Comparison of ENCODE assay signal across 15 cellular contexts in the genomic region with DNA sequence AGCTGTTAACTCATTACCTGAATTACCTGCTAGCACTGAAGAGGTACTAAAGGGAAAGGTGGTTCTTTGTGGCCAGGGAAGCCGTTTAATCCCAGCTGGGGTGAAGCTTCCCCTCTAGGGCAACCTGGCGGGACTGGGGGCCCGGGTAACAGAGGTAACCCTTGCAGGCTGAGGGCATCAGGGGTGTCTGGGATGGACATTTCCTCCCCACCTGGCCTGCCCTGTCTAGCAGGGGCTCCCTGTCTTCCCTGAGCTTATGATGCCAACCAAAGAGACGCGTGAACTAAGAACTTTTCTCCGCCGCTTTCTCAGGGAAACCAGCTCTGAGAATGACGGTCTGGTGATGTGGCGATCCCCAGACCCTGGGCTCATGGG. TPM values are rescaled to one million over a fixed set of nuclear protein-coding genes. Genes with fewer than 3 reads are reported as not detected.
DNase-seq lines count a peak whose midpoint lies in the region; TF ChIP-seq lines count a peak whose summit lies in the region.
"Had no signal": no experiment of that assay in that cellular context is flagged by ENCODE, and none has a peak within 500 bp of the region (broad histone marks: within the 10 kb centered on the region; RNA-seq: fewer than 3 reads in every experiment).

No MANE protein-coding gene starts in this region.

- no peak overlapping the region for H3K4ac ChIP-seq in H9 (ENCODE audit: low read depth, low read length)

- CTCF ChIA-PET in A673 (lab: Charles Lee): no interaction called here
- CTCF ChIA-PET in mammary epithelial cell (lab: Charles Lee; ENCODE audit: low non-redundant PET): no interaction called here

- dilution Hi-C loops in mammary epithelial cell (cut with HindIII; ENCODE audit: low sequenced_read_pairs): loop anchor here (5.0 kb wide), 1 partner anchor 343 kb away; no protein-coding TSS in a partner anchor

- H3K4me3 ChIP-seq in A673 (ENCODE audit: low read depth, low read length, poor library complexity, severe bottlenecking): no peak overlapping the region
- H3K4me3 ChIP-seq in endodermal cell (ENCODE audit: low read length): no peak overlapping the region
- H3K4me3 ChIP-seq in osteoblast (ENCODE audit: insufficient read depth, low read length): no peak overlapping the region
- H3K4me3 ChIP-seq in mammary epithelial cell (replicated peaks in 1 of 3; ENCODE audit: insufficient read depth in 1 of 3, low read depth in 2 of 3, low read length in 3 of 3): no peak overlapping the region
- H3K4me3 ChIP-seq: A549 had no signal

- POLR2A ChIA-PET in A673 (lab: Charles Lee; ENCODE audit: low non-redundant PET): interaction anchor here (0.7 kb wide), 1 partner anchor 861 kb away, joined by 12 read pairs; a partner anchor contains a TSS

- H3K4me1 Mint-ChIP-seq in H9: peaks cover 75 to 80% of the 10 kb centered on the region in 2 experiments
- peaks cover 36% of the 10 kb centered on the region for H3K4me1 Mint-ChIP-seq in endodermal cell
- H3K4me1 Mint-ChIP-seq: CD14-positive monocyte had no signal

- H3K79me1 ChIP-seq in H9 (ENCODE audit: insufficient read depth, low read depth, low read length, poor library complexity, severe bottlenecking): no peaks in the 10 kb centered on the region

- no peak overlapping the region for H3K9ac ChIP-seq in H9 (ENCODE audit: extremely low read depth, insufficient read length, low read length)
- no peak overlapping the region for H3K9ac ChIP-seq in endodermal cell (ENCODE audit: extremely low read depth, low read length, poor library complexity, severe bottlenecking)
- no peak overlapping the region for H3K9ac ChIP-seq in mammary epithelial cell (ENCODE audit: insufficient read depth, low read length)

- H2BK15ac ChIP-seq in H9 (ENCODE audit: low read depth, low read length): no peak overlapping the region

- H3K27me3 Mint-ChIP-seq in H9 (ENCODE audit: low read depth): peaks cover 4% of the 10 kb centered on the region
- H3K27me3 Mint-ChIP-seq in endodermal cell (ENCODE audit: insufficient read depth): no peaks in the 10 kb centered on the region

- H3K23ac ChIP-seq in H9 (ENCODE audit: insufficient read length, low read depth, low read length): no peak overlapping the region

- H2AFZ ChIP-seq in H9 (ENCODE audit: low read length) (no peak overlapping the region), osteoblast (ENCODE audit: low read length) (no peak overlapping the region), mammary epithelial cell (ENCODE audit: low read depth, low read length) (no peak overlapping the region)

- H4K5ac ChIP-seq in H9 (ENCODE audit: insufficient read length, low read depth, low read length): no peak overlapping the region

- BruUV-seq in A673 (replicated peaks; lab: Mats Ljungman, UMichigan): no TSS peak
- no TSS peak for BruUV-seq in mammary epithelial cell (replicated peaks; lab: Mats Ljungman, UMichigan)

- H4K20me1 ChIP-seq in H9 (ENCODE audit: control insufficient read depth, insufficient read depth, insufficient read length) (no peaks in the 10 kb centered on the region), osteoblast (ENCODE audit: insufficient read depth, low read length) (peaks cover 16% of the 10 kb centered on the region), mammary epithelial cell (ENCODE audit: insufficient read depth, low read length) (no peaks in the 10 kb centered on the region)

- H3K36me3 Mint-ChIP-seq in H9 (ENCODE audit: insufficient read depth in 1 of 3, low read depth in 3 of 3): no peaks in the 10 kb centered on the region; a peak in 1 of 7 replicates
- no peaks in the 10 kb centered on the region for H3K36me3 Mint-ChIP-seq in endodermal cell (ENCODE audit: low read depth)
- H3K36me3 Mint-ChIP-seq: CD14-positive monocyte had no signal

- no peak overlapping the region for H2AK5ac ChIP-seq in H9 (ENCODE audit: insufficient read length, low read length)

- H2BK120ac ChIP-seq in H9 (ENCODE audit: low read depth, low read length, poor library complexity, severe bottlenecking): no peak overlapping the region

- H4K8ac ChIP-seq in H9 (replicated peaks; ENCODE audit: insufficient read length, low read depth, low read length): no peak overlapping the region

- H3K9me3 Mint-ChIP-seq in H9: peaks cover 0 to 3% of the 10 kb centered on the region in 2 experiments; a peak in 1 of 5 replicates
- no peaks in the 10 kb centered on the region for H3K9me3 Mint-ChIP-seq in endodermal cell
- H3K9me3 Mint-ChIP-seq: CD14-positive monocyte had no signal

- H3K79me2 ChIP-seq in H9 (ENCODE audit: insufficient read depth, low read length) (no peaks in the 10 kb centered on the region), osteoblast (ENCODE audit: insufficient read depth, low read length) (no peaks in the 10 kb centered on the region), mammary epithelial cell (ENCODE audit: insufficient read depth, low read length) (no peaks in the 10 kb centered on the region)

- DNase-seq in A673 (ENCODE audit: low spot score) (no peak), H9 (no peak), endodermal cell (no peak), osteoblast (ENCODE audit: insufficient read length, low spot score, missing footprints) (peak; percentile 23), mammary epithelial cell (no peak), RPMI8226 (no peak), amygdala (lab: John Stamatoyannopoulos, UW) (no peak)
- DNase-seq: COR-L47, H7, NCI-H187, NCI-H345, NCI-H526, SHP77 treated with DMSO at 0.1 percent for 48 hours had no signal

- TF ChIP-seq CTCF in A673 (conservative IDR thresholded peaks at IDR 0.05; ENCODE audit: low read depth, low read length) (no peak), H9 (conservative IDR thresholded peaks at IDR 0.05) (no peak), endodermal cell (conservative IDR thresholded peaks at IDR 0.05) (no peak), osteoblast (IDR thresholded peaks at IDR 0.05; ENCODE audit: extremely low read depth, low read depth, low read length) (no peak), mammary epithelial cell (conservative IDR thresholded peaks at IDR 0.05 in 1 of 2, IDR thresholded peaks at IDR 0.05 in 1 of 2; ENCODE audit: extremely low read depth in 1 of 2, insufficient read depth in 1 of 2, low read depth in 1 of 2, low read length in 2 of 2) (no peak)

- no peak overlapping the region for H2BK12ac ChIP-seq in H9 (ENCODE audit: insufficient read length, low read depth, low read length)

- in situ Hi-C loops in mammary epithelial cell (cut with MboI; ENCODE audit: low sequenced_read_pairs in 2 of 2): no loop called here

- no peak overlapping the region for H3K56ac ChIP-seq in H9 (ENCODE audit: insufficient read length, low read depth, low read length)

- H3K23me2 ChIP-seq in H9 (ENCODE audit: insufficient read length, low read depth, low read length, poor library complexity, severe bottlenecking): no peaks in the 10 kb centered on the region

- H3K27ac Mint-ChIP-seq in H9: no peak overlapping the region
- peak overlapping the region; percentile 55 for H3K27ac Mint-ChIP-seq in endodermal cell
- H3K27ac Mint-ChIP-seq: CD14-positive monocyte had no signal

- H3K27me3 ChIP-seq in A673 (replicated peaks; ENCODE audit: insufficient read depth, low read depth, low read length, poor library complexity) (no peaks in the 10 kb centered on the region), H9 (ENCODE audit: insufficient read depth, low read length) (no peaks in the 10 kb centered on the region), endodermal cell (ENCODE audit: control insufficient read depth, insufficient read depth, low read length, poor library complexity, severe bottlenecking) (no peaks in the 10 kb centered on the region), osteoblast (ENCODE audit: insufficient read depth, low read length) (no peaks in the 10 kb centered on the region), mammary epithelial cell (ENCODE audit: insufficient read depth, low read length) (no peaks in the 10 kb centered on the region)

- H2BK5ac ChIP-seq in H9 (ENCODE audit: insufficient read length, low read length): no peak overlapping the region

- H3K9me3 ChIP-seq in A673 (ENCODE audit: low read depth, low read length, poor library complexity, severe bottlenecking) (no peaks in the 10 kb centered on the region), H9 (ENCODE audit: control insufficient read depth, low read depth, low read length) (no peaks in the 10 kb centered on the region), endodermal cell (ENCODE audit: control insufficient read depth, low read length) (no peaks in the 10 kb centered on the region), osteoblast (ENCODE audit: low read depth, low read length) (no peaks in the 10 kb centered on the region), mammary epithelial cell (replicated peaks; ENCODE audit: insufficient read depth, low read length) (no peaks in the 10 kb centered on the region)
- H3K9me3 ChIP-seq: A549 had no signal

- intact Hi-C loops in A673 (cut with micrococcal nuclease; ENCODE audit: unreplicated experiment): loop anchor here (5.0 kb wide), 1 partner anchor 48 kb away; no protein-coding TSS in a partner anchor
- intact Hi-C loops in mammary epithelial cell (cut with micrococcal nuclease): loop anchor here (5.0 kb wide), 1 partner anchor 253 kb away; no protein-coding TSS in a partner anchor

- H3T11ph ChIP-seq in H9 (ENCODE audit: low read length): no peak overlapping the region

- H3K4me2 ChIP-seq in H9 (ENCODE audit: insufficient read depth, insufficient read length, low read length) (no peak overlapping the region), osteoblast (ENCODE audit: insufficient read depth, low read length) (no peak overlapping the region), mammary epithelial cell (ENCODE audit: insufficient read depth, low read depth, low read length) (no peak overlapping the region)

- H2BK20ac ChIP-seq in H9 (ENCODE audit: low read depth, low read length, poor library complexity, severe bottlenecking): no peak overlapping the region

- no CpG with 5 or more reads among the region's 9 CpGs for WGBS in H9 (ENCODE audit: extremely low coverage, insufficient read length, low lambda C conversion rate)
- 93 to 97% methylated on average over 9 of the region's 9 CpGs for WGBS in endodermal cell (ENCODE audit: insufficient coverage in 1 of 2, insufficient read length in 1 of 2), 2 experiments
- WGBS in mammary epithelial cell (ENCODE audit: low coverage, missing lambda C conversion rate): 94% methylated on average over 9 of the region's 9 CpGs

- H3K27ac ChIP-seq in A673 (ENCODE audit: low read depth, low read length, poor library complexity, severe bottlenecking) (peak overlapping the region; percentile 87), H9 (ENCODE audit: insufficient read length, low read depth, low read length) (no peak overlapping the region), endodermal cell (ENCODE audit: low read depth, low read length) (no peak overlapping the region), osteoblast (ENCODE audit: low read depth, low read length) (no peak overlapping the region), mammary epithelial cell (ENCODE audit: insufficient read depth, low read depth, low read length) (no peak overlapping the region)

- peaks cover 69% of the 10 kb centered on the region for H3K4me1 ChIP-seq in A673 (ENCODE audit: insufficient read depth, low read length, poor library complexity, severe bottlenecking)
- H3K4me1 ChIP-seq in H9 (ENCODE audit: insufficient read depth, low read length): peaks cover 2% of the 10 kb centered on the region; the same call in 1 of the 2 replicates
- H3K4me1 ChIP-seq in endodermal cell (ENCODE audit: control insufficient read depth, insufficient read depth, low read length): peaks cover 16% of the 10 kb centered on the region
- H3K4me1 ChIP-seq in osteoblast (ENCODE audit: insufficient read depth, low read length): peaks cover 54% of the 10 kb centered on the region
- H3K4me1 ChIP-seq in mammary epithelial cell (ENCODE audit: insufficient read depth, low read length): peaks cover 13% of the 10 kb centered on the region

- H4K91ac ChIP-seq in H9 (ENCODE audit: insufficient read length, low read depth, low read length): no peak overlapping the region

- H3K18ac ChIP-seq in H9 (ENCODE audit: insufficient read length, low read depth, low read length): no peak overlapping the region

- peak overlapping the region; percentile 41; the same call in 1 of the 2 replicates for H3K14ac ChIP-seq in H9 (ENCODE audit: insufficient read depth, low read length)

- H3K36me3 ChIP-seq in A673 (ENCODE audit: insufficient read depth, low read length, poor library complexity, severe bottlenecking) (no peaks in the 10 kb centered on the region), endodermal cell (ENCODE audit: control insufficient read depth, insufficient read depth, low read length) (no peaks in the 10 kb centered on the region), osteoblast (ENCODE audit: insufficient read depth, low read length) (no peaks in the 10 kb centered on the region), mammary epithelial cell (ENCODE audit: insufficient read depth, low read length) (no peaks in the 10 kb centered on the region)

- H3K4me3 Mint-ChIP-seq in H9 (no peak overlapping the region), endodermal cell (no peak overlapping the region)
- H3K4me3 Mint-ChIP-seq: CD14-positive monocyte had no signal

RNA-seq across cellular contexts. Expression of a gene that starts 52.8 kb away (rescaled TPM):
- 8.2 and 9.9 TPM in 2 replicates for total RNA-seq in A673 (2021)
- total RNA-seq in H9 (2021): 28.4 and 29.7 TPM in 2 replicates
- 10 to 100 TPM in 1 of 2 donors, 1 to 10 TPM in 1; 9.7 to 14.5 TPM for total RNA-seq in endodermal cell
- 14.7 TPM for polyA plus RNA-seq in endodermal cell (2013, experiment 1 of 2)
- 13.2 TPM for polyA plus RNA-seq in endodermal cell (2013, experiment 2 of 2)
- total RNA-seq in osteoblast: 90.8 and 135 TPM in 2 replicates
- 10 to 100 TPM in 1 of 2 donors, 1 to 10 TPM in 1; 7.2 to 10.0 TPM for total RNA-seq in mammary epithelial cell
- polyA plus RNA-seq in mammary epithelial cell: 4.9 TPM
- polyA minus RNA-seq in mammary epithelial cell: 10.2 TPM

RNA-seq across cellular contexts. Expression of a gene that starts 53.9 kb away (rescaled TPM):
- total RNA-seq in A673 (2021) (6.1 and 6.6 TPM in 2 replicates), H9 (2021) (9.2 and 10.2 TPM in 2 replicates), endodermal cell (10 to 100 TPM; 14.1 to 16.8 TPM), osteoblast (2.5 and 3.8 TPM in 2 replicates), mammary epithelial cell (1 to 10 TPM; 3.5 to 8.2 TPM)
- 11.4 TPM for polyA plus RNA-seq in endodermal cell (2013, experiment 1 of 2)
- polyA plus RNA-seq in endodermal cell (2013, experiment 2 of 2): 9.7 TPM
- 1.9 TPM for polyA plus RNA-seq in mammary epithelial cell
- 2.6 TPM for polyA minus RNA-seq in mammary epithelial cell
